18 cellular contexts compared by ENCODE assay signal in the genomic region with DNA sequence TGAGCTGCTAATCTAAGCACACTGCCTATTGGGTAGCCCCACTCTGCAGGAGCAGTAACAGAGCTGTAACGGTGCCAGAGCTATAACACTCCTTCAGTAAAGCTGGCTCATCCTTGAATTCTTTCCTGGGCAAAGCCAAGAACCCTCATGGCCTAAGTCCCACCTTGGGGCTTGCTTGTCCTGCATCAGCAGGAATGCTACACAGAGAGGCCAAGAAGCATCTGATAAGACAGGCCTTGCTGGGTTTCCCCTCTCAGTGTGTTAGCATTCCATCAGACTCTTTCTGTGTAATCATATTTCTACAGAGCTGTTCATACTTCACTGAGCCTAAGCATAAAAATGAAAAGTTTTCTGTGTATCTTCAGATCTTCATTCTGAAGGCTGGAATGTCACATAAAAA.
"Had no signal": no experiment of that assay in that cellular context is flagged by ENCODE, and none has a peak within 500 bp of the region (broad histone marks: within the 10 kb centered on the region; RNA-seq: fewer than 3 reads in every experiment).

No MANE protein-coding gene starts in this region.

- H3K36me3 ChIP-seq: esophagus squamous epithelium, lower lobe of right lung, right atrium auricular region, transverse colon, vagina had no signal

- H3K27me3 ChIP-seq: body of pancreas, esophagus squamous epithelium, right atrium auricular region, transverse colon, vagina had no signal

- H3K9me3 ChIP-seq: body of pancreas, esophagus squamous epithelium, lower lobe of right lung, psoas muscle, right atrium auricular region, transverse colon, vagina had no signal

- H3K27ac ChIP-seq: body of pancreas, esophagus squamous epithelium, foreskin keratinocyte, lower lobe of right lung, psoas muscle, right atrium auricular region, transverse colon, vagina had no signal

- H3K4me1 ChIP-seq: esophagus squamous epithelium, foreskin keratinocyte, lower lobe of right lung, psoas muscle, right atrium auricular region, transverse colon, vagina had no signal

- H3K4me3 ChIP-seq: body of pancreas, esophagus squamous epithelium, lower lobe of right lung, psoas muscle, right atrium auricular region, transverse colon, vagina had no signal

- DNase-seq: activated CD4-positive, alpha-beta T cell treated with anti-CD3 and anti-CD28 coated beads, Interleukin-2, amount 50 U/mL, for 48 hours; activated CD8-positive, alpha-beta memory T cell treated with anti-CD3 and anti-CD28 coated beads, Interleukin-2, amount 50 U/mL, for 48 hours; activated naive CD4-positive, alpha-beta T cell; activated naive CD8-positive, alpha-beta T cell treated with anti-CD3 and anti-CD28 coated beads for 36 hours; activated T-cell treated with anti-CD3 and anti-CD28 coated beads, Interleukin-2, amount 50 U/mL, for 4 hours; body of pancreas; effector memory CD8-positive, alpha-beta T cell; esophagus squamous epithelium; foreskin keratinocyte; lower lobe of right lung; naive thymus-derived CD8-positive, alpha-beta T cell; psoas muscle; stimulated activated CD4-positive, alpha-beta T cell treated with anti-CD3 and anti-CD28 coated beads, Interleukin-4, amount 100 ng/mL, for 4 hours; stimulated activated naive CD8-positive, alpha-beta T cell treated with anti-CD3 and anti-CD28 coated beads, Interleukin-15, amount 100 ng/mL, for 72 hours; T-helper 9 cell; transverse colon had no signal
